21 cellular contexts compared by ENCODE assay signal in the genomic region with DNA sequence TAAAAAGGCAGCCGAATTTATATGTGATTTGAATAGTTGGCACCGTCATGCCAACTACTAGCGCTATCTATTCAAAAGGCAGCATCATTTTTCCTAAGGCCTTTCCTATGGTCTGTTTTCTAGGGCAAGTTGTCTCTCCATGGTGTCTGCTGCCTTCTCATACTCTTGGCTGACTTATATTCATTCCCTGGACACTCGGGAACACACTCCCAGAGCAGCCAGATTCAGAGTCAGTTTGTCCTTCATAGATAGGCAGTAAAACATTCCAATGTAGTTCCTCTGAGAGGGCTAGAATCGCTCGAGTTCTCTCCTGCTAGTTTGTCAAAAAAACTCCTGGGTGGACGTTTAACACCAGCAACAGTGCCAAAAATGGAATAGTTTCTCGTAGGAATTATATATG.
A peak's percentile ranks its signal among the peaks of the same experiment; 100 is the strongest.
DNase-seq lines count a peak whose midpoint lies in the region; ATAC-seq, FAIRE-seq and TF ChIP-seq lines count a peak whose summit lies in the region.
"Had no signal": no experiment of that assay in that cellular context is flagged by ENCODE, and none has a peak within 500 bp of the region (broad histone marks: within the 10 kb centered on the region; RNA-seq: fewer than 3 reads in every experiment).

No MANE protein-coding gene starts in this region.

- H3K27ac ChIP-seq in K562 (ENCODE audit: extremely low read depth, low read depth, low read length) (no peak overlapping the region), tibial artery (peak overlapping the region; percentile 50 to 68)
- H3K27ac ChIP-seq: KMS-11, Peyer's patch had no signal

- H3K9me1 ChIP-seq in K562 (ENCODE audit: control insufficient read depth, insufficient read depth, low read length), result no peaks in the 10 kb centered on the region

- BruUV-seq in K562 (replicated peaks; lab: Mats Ljungman, UMichigan), result no TSS peak

- H3K4me3 Mint-ChIP-seq in mesothelial cell of epicardium, result no peak overlapping the region
- H3K4me3 Mint-ChIP-seq in activated CD8-positive, alpha-beta T cell treated with anti-CD3 and anti-CD28 coated beads, Interleukin-2, amount 10 ng/mL, durations not matched to agents 7 days and 5 days, result no peak overlapping the region
- H3K4me3 Mint-ChIP-seq: CD4-positive, CD25-positive, alpha-beta regulatory T cell had no signal

- ATAC-seq in K562, result no peak
- peak; percentile 24 to 35 for ATAC-seq in left cardiac atrium
- ATAC-seq in HG02571 (IDR thresholded peaks at IDR 0.05; ENCODE audit: unreplicated experiment), result no peak
- ATAC-seq in activated CD8-positive, alpha-beta T cell treated with anti-CD3 and anti-CD28 coated beads, Interleukin-2, amount 10 ng/mL, durations not matched to agents 7 days and 5 days, result no peak
- no peak for ATAC-seq in HG02588 (IDR thresholded peaks at IDR 0.05; ENCODE audit: unreplicated experiment)

- H3K9ac ChIP-seq in K562 (ENCODE audit: insufficient read depth in 1 of 2, low read depth in 2 of 2, low read length in 2 of 2), result no peak overlapping the region
- H3K9ac ChIP-seq: KMS-11 had no signal

- TF ChIP-seq CTCF in K562 (IDR thresholded peaks at IDR 0.05 in 2 of 3, conservative IDR thresholded peaks at IDR 0.05 in 1 of 3; ENCODE audit: insufficient read depth in 2 of 3, low read depth in 1 of 3, low read length in 3 of 3) (no peak), mesothelial cell of epicardium (IDR thresholded peaks at IDR 0.05; ENCODE audit: unreplicated experiment) (no peak), tibial artery (IDR thresholded peaks at IDR 0.05) (no peak)

- no peaks in the 10 kb centered on the region for H3K9me3 Mint-ChIP-seq in mesothelial cell of epicardium
- H3K9me3 Mint-ChIP-seq in activated CD8-positive, alpha-beta T cell treated with anti-CD3 and anti-CD28 coated beads, Interleukin-2, amount 10 ng/mL, durations not matched to agents 7 days and 5 days (ENCODE audit: insufficient read depth), result peaks cover 2% of the 10 kb centered on the region

- no peak for TF ChIP-seq RAD21 in K562 (CRISPR knock-in tag; conservative IDR thresholded peaks at IDR 0.05 in 1 of 2, IDR thresholded peaks at IDR 0.05 in 1 of 2)

- H3K27me3 ChIP-seq in K562 (ENCODE audit: control insufficient read depth in 2 of 2, insufficient read depth in 2 of 2, low read length in 2 of 2) (peaks cover 12 to 19% of the 10 kb centered on the region in 2 experiments), tibial artery (no peaks in the 10 kb centered on the region)
- H3K27me3 ChIP-seq: Peyer's patch had no signal

- TF ChIP-seq POLR2A in K562 (conservative IDR thresholded peaks at IDR 0.05), result no peak

- DNase-seq in K562 (ENCODE audit: extremely low read depth in 1 of 4, low spot score in 3 of 4), result no peak
- DNase-seq in left cardiac atrium, result no peak
- no peak for DNase-seq in mesothelial cell of epicardium (ENCODE audit: low spot score in 2 of 2, unreplicated experiment in 2 of 2)
- no peak for DNase-seq in tibial artery
- DNase-seq in activated CD8-positive, alpha-beta T cell treated with anti-CD3 and anti-CD28 coated beads, Interleukin-2, amount 10 ng/mL, durations not matched to agents 7 days and 5 days, result no peak
- DNase-seq in NCI-H1694 (lab: John Stamatoyannopoulos, UW), result no peak
- DNase-seq: CD4-positive, CD25-positive, alpha-beta regulatory T cell; COR-L47; DMS79; NCI-H1105; NCI-H146; NCI-H2081; NCI-H2171; NCI-H345; NCI-H524; NCI-H82; Peyer's patch had no signal

- H3K4me3 ChIP-seq in K562, result no peak overlapping the region
- no peak overlapping the region for H3K4me3 ChIP-seq in tibial artery
- H3K4me3 ChIP-seq: Peyer's patch had no signal

- H3K4me2 ChIP-seq in K562 (ENCODE audit: insufficient read depth, low read length), result no peak overlapping the region
- H3K4me2 ChIP-seq: KMS-11 had no signal

- in situ Hi-C loops in K562 (cut with MboI), result no loop called here

- H3K4me1 Mint-ChIP-seq in mesothelial cell of epicardium, result peaks cover 19% of the 10 kb centered on the region
- H3K4me1 Mint-ChIP-seq in activated CD8-positive, alpha-beta T cell treated with anti-CD3 and anti-CD28 coated beads, Interleukin-2, amount 10 ng/mL, durations not matched to agents 7 days and 5 days (ENCODE audit: low read depth), result peaks cover 2% of the 10 kb centered on the region
- H3K4me1 Mint-ChIP-seq: CD4-positive, CD25-positive, alpha-beta regulatory T cell had no signal

- TF ChIP-seq EP300 in K562 (IDR thresholded peaks at IDR 0.05; ENCODE audit: low read length), result no peak

- H4K20me1 ChIP-seq in K562 (replicated peaks; ENCODE audit: control insufficient read depth, insufficient read depth, low read length), result no peaks in the 10 kb centered on the region

- POLR2A ChIA-PET in K562 (lab: Yijun Ruan, JAX), result no interaction called here
- POLR2A ChIA-PET in activated CD8-positive, alpha-beta T cell treated with anti-CD3 and anti-CD28 coated beads, Interleukin-2, amount 10 ng/mL, durations not matched to agents 7 days and 5 days (lab: Charles Lee), result no interaction called here

- H3K79me2 ChIP-seq in K562 (ENCODE audit: control insufficient read depth, insufficient read depth, low read length), result no peaks in the 10 kb centered on the region

- no peaks in the 10 kb centered on the region for H3K36me3 Mint-ChIP-seq in mesothelial cell of epicardium
- H3K36me3 Mint-ChIP-seq in activated CD8-positive, alpha-beta T cell treated with anti-CD3 and anti-CD28 coated beads, Interleukin-2, amount 10 ng/mL, durations not matched to agents 7 days and 5 days (ENCODE audit: low read depth), result no peaks in the 10 kb centered on the region
- H3K36me3 Mint-ChIP-seq: CD4-positive, CD25-positive, alpha-beta regulatory T cell had no signal

- H3K27me3 Mint-ChIP-seq in mesothelial cell of epicardium (ENCODE audit: low read depth), result no peaks in the 10 kb centered on the region
- H3K27me3 Mint-ChIP-seq in activated CD8-positive, alpha-beta T cell treated with anti-CD3 and anti-CD28 coated beads, Interleukin-2, amount 10 ng/mL, durations not matched to agents 7 days and 5 days (ENCODE audit: low read depth), result no peaks in the 10 kb centered on the region
- H3K27me3 Mint-ChIP-seq: CD4-positive, CD25-positive, alpha-beta regulatory T cell had no signal

- 4% methylated on average over 8 of the region's 8 CpGs for WGBS in K562 (ENCODE audit: insufficient coverage, low coverage, missing lambda C conversion rate)

- intact Hi-C loops in K562 (cut with micrococcal nuclease) (no loop called here), left cardiac atrium (cut with DNase I) (loop anchor here in 1 of 2 donors (10.0 kb wide), 1 partner anchor 52 kb away; no protein-coding TSS in a partner anchor), tibial artery (cut with DNase I; ENCODE audit: low total_unique reads) (loop anchor here (5.0 kb wide), 1 partner anchor 60 kb away; no protein-coding TSS in a partner anchor)

- H3K4me1 ChIP-seq in K562 (replicated peaks in 1 of 2; ENCODE audit: control insufficient read depth in 2 of 2, insufficient read depth in 2 of 2, low read length in 2 of 2), result peaks cover 0 to 14% of the 10 kb centered on the region in 2 experiments; a peak in 2 of 5 replicates
- peaks cover 0 to 73% (median 50%) of the 10 kb centered on the region in 4 donors for H3K4me1 ChIP-seq in tibial artery
- H3K4me1 ChIP-seq: Peyer's patch had no signal

- H3K27ac Mint-ChIP-seq in mesothelial cell of epicardium, result peak overlapping the region; percentile 91
- no peak overlapping the region for H3K27ac Mint-ChIP-seq in activated CD8-positive, alpha-beta T cell treated with anti-CD3 and anti-CD28 coated beads, Interleukin-2, amount 10 ng/mL, durations not matched to agents 7 days and 5 days
- H3K27ac Mint-ChIP-seq: CD4-positive, CD25-positive, alpha-beta regulatory T cell had no signal

- CTCF ChIA-PET in K562 (lab: Yijun Ruan, JAX; ENCODE audit: low intra/inter-chr PET ratio), result no interaction called here
- CTCF ChIA-PET in activated CD8-positive, alpha-beta T cell treated with anti-CD3 and anti-CD28 coated beads, Interleukin-2, amount 10 ng/mL, durations not matched to agents 7 days and 5 days (lab: Charles Lee), result no interaction called here

- H2AFZ ChIP-seq in K562 (ENCODE audit: low read depth, low read length), result no peak overlapping the region

- FAIRE-seq in K562 (lab: Jason Lieb, UNC), result peak; percentile 6
- FAIRE-seq: H54 had no signal

- H3K36me3 ChIP-seq in K562 (ENCODE audit: control insufficient read depth, insufficient read depth, low read length), result no peaks in the 10 kb centered on the region
- no peaks in the 10 kb centered on the region for H3K36me3 ChIP-seq in tibial artery
- H3K36me3 ChIP-seq: Peyer's patch had no signal

- no peaks in the 10 kb centered on the region for H3K9me3 ChIP-seq in K562 (replicated peaks; ENCODE audit: control insufficient read depth, insufficient read depth, low read depth, low read length)
- no peaks in the 10 kb centered on the region for H3K9me3 ChIP-seq in tibial artery
- H3K9me3 ChIP-seq: Peyer's patch had no signal

TF ChIP-seq in K562, 482 proteins besides CTCF, POLR2A, EP300 and RAD21 (continues in another document):
- no peak for TF ChIP-seq ZKSCAN3 (CRISPR knock-in tag; IDR thresholded peaks at IDR 0.05)
- TF ChIP-seq NFIC (IDR thresholded peaks at IDR 0.05), result no peak
- no peak for TF ChIP-seq CREBBP (IDR thresholded peaks at IDR 0.05; ENCODE audit: low read depth, low read length)
- TF ChIP-seq, protein P1, sequence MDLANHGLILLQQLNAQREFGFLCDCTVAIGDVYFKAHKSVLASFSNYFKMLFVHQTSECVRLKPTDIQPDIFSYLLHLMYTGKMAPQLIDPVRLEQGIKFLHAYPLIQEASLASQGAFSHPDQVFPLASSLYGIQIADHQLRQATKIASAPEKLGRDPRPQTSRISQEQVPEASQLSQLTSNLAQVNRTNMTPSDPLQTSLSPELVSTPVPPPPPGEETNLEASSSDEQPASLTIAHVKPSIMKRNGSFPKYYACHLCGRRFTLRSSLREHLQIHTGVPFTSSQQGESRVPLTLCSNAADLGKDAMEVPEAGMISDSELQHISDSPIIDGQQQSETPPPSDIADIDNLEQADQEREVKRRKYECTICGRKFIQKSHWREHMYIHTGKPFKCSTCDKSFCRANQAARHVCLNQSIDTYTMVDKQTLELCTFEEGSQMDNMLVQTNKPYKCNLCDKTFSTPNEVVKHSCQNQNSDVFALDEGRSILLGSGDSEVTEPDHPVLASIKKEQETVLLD (IDR thresholded peaks at IDR 0.05), result no peak
- no peak for TF ChIP-seq CTBP1 (IDR thresholded peaks at IDR 0.05; ENCODE audit: borderline replicate concordance)

Comparison
In these comparisons a context has a peak if more than half of its experiments do, and no peak if none do; other contexts are left out.
1. ATAC-seq: peak in left cardiac atrium (2 of 2); none in K562 (single experiment), HG02571 (single experiment), activated CD8-positive, alpha-beta T cell treated with anti-CD3 and anti-CD28 coated beads, Interleukin-2, amount 10 ng/mL, durations not matched to agents 7 days and 5 days (single experiment) and HG02588 (single experiment).